ENCODE assay signal across 13 cellular contexts in the genomic region with DNA sequence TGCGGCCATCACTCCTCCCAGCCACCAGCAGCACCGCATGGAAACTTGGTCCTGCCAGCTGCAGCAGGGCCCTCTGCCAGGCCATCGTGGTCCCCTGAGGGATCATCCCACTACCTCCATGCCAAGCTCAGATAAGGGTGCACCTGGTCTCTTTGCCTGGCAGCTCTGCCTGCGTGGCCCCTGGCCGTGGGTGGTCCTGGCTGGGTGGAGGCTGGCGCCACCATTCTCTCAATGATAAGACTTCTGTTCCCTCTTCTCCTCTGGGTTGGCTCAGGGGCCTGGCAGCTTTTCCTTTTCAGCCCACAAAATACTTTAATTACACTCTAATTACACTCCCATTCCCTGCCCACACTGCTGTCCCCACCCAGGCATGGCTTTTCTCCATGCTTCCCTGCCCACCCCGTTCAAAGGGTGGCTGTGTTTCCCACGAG.
"Had no signal": no experiment of that assay in that cellular context is flagged by ENCODE, and none has a peak within 500 bp of the region (broad histone marks: within the 10 kb centered on the region; RNA-seq: fewer than 3 reads in every experiment).

No MANE protein-coding gene starts in this region.

- H3K9me3 ChIP-seq: esophagus squamous epithelium, psoas muscle, suprapubic skin had no signal

- H3K36me3 ChIP-seq: esophagus squamous epithelium, suprapubic skin had no signal

- H3K4me3 ChIP-seq: esophagus squamous epithelium, psoas muscle, suprapubic skin had no signal

- DNase-seq: activated CD4-positive, alpha-beta memory T cell treated with anti-CD3 and anti-CD28 coated beads for 36 hours; activated CD4-positive, alpha-beta T cell treated with anti-CD3 and anti-CD28 coated beads for 1 hour; activated naive CD4-positive, alpha-beta T cell; activated T-cell treated with anti-CD3 and anti-CD28 coated beads, Interleukin-2, amount 50 U/mL, for 48 hours; esophagus squamous epithelium; foreskin fibroblast; glutamatergic neuron; left cardiac atrium; psoas muscle; stimulated activated CD4-positive, alpha-beta T cell treated with anti-CD3 and anti-CD28 coated beads, Interleukin-2, amount 100 ng/mL, for 48 hours; stimulated activated naive CD4-positive, alpha-beta T cell treated with Interleukin-2 at 50 U/mL for 16 hours; T-helper 9 cell had no signal

- ATAC-seq: left cardiac atrium, psoas muscle had no signal

- H3K27ac ChIP-seq: esophagus squamous epithelium, psoas muscle, suprapubic skin had no signal

- H3K27me3 ChIP-seq: esophagus squamous epithelium, suprapubic skin had no signal

- H3K4me1 ChIP-seq: psoas muscle had no signal
